In the genomic region with DNA sequence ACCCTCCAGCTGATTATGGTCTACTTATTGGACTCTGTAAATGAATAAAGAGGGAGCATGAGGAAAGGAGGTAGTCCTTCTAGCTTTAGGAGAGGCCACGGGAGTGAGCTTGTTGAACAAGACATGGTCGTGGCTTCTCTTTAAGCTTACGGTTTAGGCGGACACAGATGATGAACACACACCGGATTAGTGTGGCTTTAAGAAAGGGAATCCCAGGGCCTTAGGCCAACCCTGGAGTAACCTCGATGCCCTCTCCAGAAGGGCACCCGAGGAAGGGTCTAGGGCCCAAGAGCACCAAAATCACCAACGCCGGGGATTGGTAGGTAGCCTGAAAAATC, we compare ENCODE assay signal across 8 cellular contexts. TPM values are rescaled to one million over a fixed set of nuclear protein-coding genes. Genes with fewer than 3 reads are reported as not detected.
DNase-seq lines count a peak whose midpoint lies in the region; ATAC-seq, FAIRE-seq and TF ChIP-seq lines count a peak whose summit lies in the region.

No MANE protein-coding gene starts in this region.

- H3K36me3 ChIP-seq in OCI-LY7 (ENCODE audit: insufficient read depth, low read length) (peaks cover 45% of the 10 kb centered on the region), esophagus squamous epithelium (peaks cover 0 to 34% (median 8%) of the 10 kb centered on the region in 3 donors)

- H3K18ac ChIP-seq in H9 (ENCODE audit: insufficient read length, low read depth, low read length), result no peak overlapping the region

- H3K14ac ChIP-seq in H9 (ENCODE audit: insufficient read depth, low read length), result no peak overlapping the region

- DNase-seq in H9, result no peak
- no peak for DNase-seq in OCI-LY7 (ENCODE audit: low spot score)
- DNase-seq in esophagus squamous epithelium (lab: John Stamatoyannopoulos, UW), result no peak
- no peak for DNase-seq in stimulated activated naive CD8-positive, alpha-beta T cell treated with anti-CD3 and anti-CD28 coated beads, Interleukin-15, amount 100 ng/mL, for 72 hours
- no peak for DNase-seq in kidney tubule cell (ENCODE audit: low spot score)
- no peak for DNase-seq in SW 1271 (lab: John Stamatoyannopoulos, UW)
- no peak for DNase-seq in RCC 7860 (ENCODE audit: low spot score)

- no peak overlapping the region for H2BK5ac ChIP-seq in H9 (ENCODE audit: insufficient read length, low read length)

- H3K4me1 Mint-ChIP-seq in H9, result peaks cover 42 to 50% of the 10 kb centered on the region in 2 experiments
- peaks cover 41% of the 10 kb centered on the region for H3K4me1 Mint-ChIP-seq in stimulated activated naive CD8-positive, alpha-beta T cell treated with anti-CD3 and anti-CD28 coated beads, Interleukin-15, amount 100 ng/mL, for 72 hours

- H3K4me2 ChIP-seq in H9 (ENCODE audit: insufficient read depth, insufficient read length, low read length) (peak overlapping the region; percentile 76), OCI-LY7 (ENCODE audit: low read length) (peak overlapping the region; percentile 80)

- H2AFZ ChIP-seq in H9 (ENCODE audit: low read length), result no peak overlapping the region
- peak overlapping the region; percentile 72 for H2AFZ ChIP-seq in OCI-LY7 (ENCODE audit: low read length)

- peak overlapping the region; percentile 99 for H3K4me3 ChIP-seq in OCI-LY7 (ENCODE audit: low read depth, low read length, poor library complexity, severe bottlenecking)
- peak overlapping the region in 3 of 4 donors; percentile 70 to 87 (median 84) for H3K4me3 ChIP-seq in esophagus squamous epithelium

- FAIRE-seq in RCC 7860 (lab: Jason Lieb, UNC), result no peak

- no peak overlapping the region for H3K56ac ChIP-seq in H9 (ENCODE audit: insufficient read length, low read depth, low read length)

- ATAC-seq in GM18498 (IDR thresholded peaks at IDR 0.05; ENCODE audit: unreplicated experiment), result peak; percentile 6
- peak; percentile 0 for ATAC-seq in stimulated activated naive CD8-positive, alpha-beta T cell treated with anti-CD3 and anti-CD28 coated beads, Interleukin-15, amount 100 ng/mL, for 72 hours

- CTCF ChIA-PET in OCI-LY7 (lab: Charles Lee; ENCODE audit: unreplicated experiment), result interaction anchor here (2.3 kb wide), 1 partner anchor 10 kb away, joined by 10 read pairs; no protein-coding TSS in a partner anchor

- H3K23ac ChIP-seq in H9 (ENCODE audit: insufficient read length, low read depth, low read length), result no peak overlapping the region

- POLR2A ChIA-PET in OCI-LY7 (lab: Charles Lee), result interaction anchor here (0.6 to 3.7 kb wide), 17 partner anchors 8 to 869 kb away, joined by 3 to 67 read pairs (median 3); a partner anchor contains a TSS

- no peak overlapping the region for H2BK20ac ChIP-seq in H9 (ENCODE audit: low read depth, low read length, poor library complexity, severe bottlenecking)

- H3K4ac ChIP-seq in H9 (ENCODE audit: low read depth, low read length), result no peak overlapping the region

- H2BK120ac ChIP-seq in H9 (ENCODE audit: low read depth, low read length, poor library complexity, severe bottlenecking), result no peak overlapping the region

- H2BK15ac ChIP-seq in H9 (ENCODE audit: low read depth, low read length), result no peak overlapping the region

- H3K27ac Mint-ChIP-seq in H9, result peak overlapping the region in 2 of 3 experiments; percentile 24 to 90; a peak in 2 of 7 replicates
- peak overlapping the region; percentile 36 to 90 for H3K27ac Mint-ChIP-seq in stimulated activated naive CD8-positive, alpha-beta T cell treated with anti-CD3 and anti-CD28 coated beads, Interleukin-15, amount 100 ng/mL, for 72 hours

- H4K20me1 ChIP-seq in H9 (ENCODE audit: control insufficient read depth, insufficient read depth, insufficient read length) (no peaks in the 10 kb centered on the region), OCI-LY7 (ENCODE audit: insufficient read depth, low read length) (no peaks in the 10 kb centered on the region)

- no TSS peak for BruUV-seq in OCI-LY7 (replicated peaks; lab: Mats Ljungman, UMichigan)

- H3K9me3 Mint-ChIP-seq in H9, result no peaks in the 10 kb centered on the region
- H3K9me3 Mint-ChIP-seq in stimulated activated naive CD8-positive, alpha-beta T cell treated with anti-CD3 and anti-CD28 coated beads, Interleukin-15, amount 100 ng/mL, for 72 hours, result no peaks in the 10 kb centered on the region

- H3K4me3 Mint-ChIP-seq in H9, result peak overlapping the region; percentile 79 to 93
- H3K4me3 Mint-ChIP-seq in stimulated activated naive CD8-positive, alpha-beta T cell treated with anti-CD3 and anti-CD28 coated beads, Interleukin-15, amount 100 ng/mL, for 72 hours, result peak overlapping the region; percentile 84 to 93

- H2BK12ac ChIP-seq in H9 (ENCODE audit: insufficient read length, low read depth, low read length), result no peak overlapping the region

- intact Hi-C loops in OCI-LY7 (cut with micrococcal nuclease; ENCODE audit: unreplicated experiment), result loop anchor here (2.0 to 10.0 kb wide), 4 partner anchors 53 to 1033 kb away; a partner anchor contains a TSS
- intact Hi-C loops in esophagus squamous epithelium (cut with DNase I), result no loop called here

- H3K27me3 Mint-ChIP-seq in H9 (ENCODE audit: low read depth), result peaks cover 5% of the 10 kb centered on the region
- no peaks in the 10 kb centered on the region for H3K27me3 Mint-ChIP-seq in stimulated activated naive CD8-positive, alpha-beta T cell treated with anti-CD3 and anti-CD28 coated beads, Interleukin-15, amount 100 ng/mL, for 72 hours

- H3T11ph ChIP-seq in H9 (ENCODE audit: low read length), result no peak overlapping the region

- H3K23me2 ChIP-seq in H9 (ENCODE audit: insufficient read length, low read depth, low read length, poor library complexity, severe bottlenecking), result peaks cover 17% of the 10 kb centered on the region

- H4K5ac ChIP-seq in H9 (ENCODE audit: insufficient read length, low read depth, low read length), result no peak overlapping the region

- no peak for TF ChIP-seq POLR2A in esophagus squamous epithelium (IDR thresholded peaks at IDR 0.05)

- H4K91ac ChIP-seq in H9 (ENCODE audit: insufficient read length, low read depth, low read length), result no peak overlapping the region

- H3K36me3 Mint-ChIP-seq in H9 (ENCODE audit: insufficient read depth in 1 of 3, low read depth in 3 of 3), result peaks cover 35 to 41% (median 36%) of the 10 kb centered on the region in 3 experiments

- H3K79me1 ChIP-seq in H9 (ENCODE audit: insufficient read depth, low read depth, low read length, poor library complexity, severe bottlenecking), result peaks cover 5% of the 10 kb centered on the region

- H4K8ac ChIP-seq in H9 (replicated peaks; ENCODE audit: insufficient read length, low read depth, low read length), result no peak overlapping the region

- no peak overlapping the region for H2AK5ac ChIP-seq in H9 (ENCODE audit: insufficient read length, low read length)

- no peaks in the 10 kb centered on the region for H3K27me3 ChIP-seq in H9 (ENCODE audit: insufficient read depth, low read length)
- no peaks in the 10 kb centered on the region for H3K27me3 ChIP-seq in esophagus squamous epithelium

- H3K9me3 ChIP-seq in H9 (ENCODE audit: control insufficient read depth, low read depth, low read length) (no peaks in the 10 kb centered on the region), OCI-LY7 (ENCODE audit: low read length) (no peaks in the 10 kb centered on the region), esophagus squamous epithelium (no peaks in the 10 kb centered on the region)

- H3K9ac ChIP-seq in H9 (ENCODE audit: extremely low read depth, insufficient read length, low read length), result peak overlapping the region; percentile 44

- no CpG with 5 or more reads among the region's 9 CpGs for WGBS in H9 (ENCODE audit: extremely low coverage, insufficient read length, low lambda C conversion rate)
- 12 to 19% methylated on average over 5 to 9 of the region's 9 CpGs for WGBS in esophagus squamous epithelium, 2 donors

- TF ChIP-seq CTCF in H9 (conservative IDR thresholded peaks at IDR 0.05), result no peak
- no peak for TF ChIP-seq CTCF in OCI-LY7 (conservative IDR thresholded peaks at IDR 0.05; ENCODE audit: low read length)
- no peak for TF ChIP-seq CTCF in esophagus squamous epithelium (IDR thresholded peaks at IDR 0.05)

- H3K79me2 ChIP-seq in H9 (ENCODE audit: insufficient read depth, low read length), result peaks cover 9% of the 10 kb centered on the region; the same call in 1 of the 2 replicates
- H3K79me2 ChIP-seq in OCI-LY7 (ENCODE audit: insufficient read depth, low read depth, low read length), result peaks cover 37% of the 10 kb centered on the region

- peaks cover 15% of the 10 kb centered on the region for H3K4me1 ChIP-seq in H9 (ENCODE audit: insufficient read depth, low read length)
- H3K4me1 ChIP-seq in OCI-LY7 (ENCODE audit: insufficient read depth, low read length, poor library complexity, severe bottlenecking), result peaks cover 69% of the 10 kb centered on the region
- H3K4me1 ChIP-seq in esophagus squamous epithelium, result peaks cover 5 to 45% (median 20%) of the 10 kb centered on the region in 3 donors

- no peak overlapping the region for H3K27ac ChIP-seq in H9 (ENCODE audit: insufficient read length, low read depth, low read length)
- peak overlapping the region; percentile 70 for H3K27ac ChIP-seq in OCI-LY7 (ENCODE audit: low read depth, low read length, poor library complexity, severe bottlenecking)
- peak overlapping the region; percentile 85 to 99 (median 96) for H3K27ac ChIP-seq in esophagus squamous epithelium

- no peaks in the 10 kb centered on the region for H3K9me2 ChIP-seq in OCI-LY7 (ENCODE audit: insufficient read depth, low read length)

RNA-seq across cellular contexts. Expression of a gene that starts 39.4 kb away (rescaled TPM):
- 14.4 and 15.5 TPM in 2 replicates for total RNA-seq in H9 (2021)
- total RNA-seq in OCI-LY7 (2014; rRNA removed; shearing (Covaris generic)), result not detected in 2 replicates
- not detected in 2 replicates for total RNA-seq in OCI-LY7 (2022)
- 1 to 10 TPM in 3 of 4 donors, under 1 TPM in 1; 0.91 to 5.2 (median 2.1) TPM for total RNA-seq in esophagus squamous epithelium

RNA-seq across cellular contexts. Expression of a gene that starts 52.7 kb away (rescaled TPM):
- total RNA-seq in H9 (2021) (53.6 and 59.8 TPM in 2 replicates), OCI-LY7 (2022) (15.5 and 15.8 TPM in 2 replicates), esophagus squamous epithelium (10 to 100 TPM; 12.0 to 22.1 (median 12.9) TPM)
- total RNA-seq in OCI-LY7 (2014; rRNA removed; shearing (Covaris generic)), result 5.4 and 5.8 TPM in 2 replicates
